In the genomic region with DNA sequence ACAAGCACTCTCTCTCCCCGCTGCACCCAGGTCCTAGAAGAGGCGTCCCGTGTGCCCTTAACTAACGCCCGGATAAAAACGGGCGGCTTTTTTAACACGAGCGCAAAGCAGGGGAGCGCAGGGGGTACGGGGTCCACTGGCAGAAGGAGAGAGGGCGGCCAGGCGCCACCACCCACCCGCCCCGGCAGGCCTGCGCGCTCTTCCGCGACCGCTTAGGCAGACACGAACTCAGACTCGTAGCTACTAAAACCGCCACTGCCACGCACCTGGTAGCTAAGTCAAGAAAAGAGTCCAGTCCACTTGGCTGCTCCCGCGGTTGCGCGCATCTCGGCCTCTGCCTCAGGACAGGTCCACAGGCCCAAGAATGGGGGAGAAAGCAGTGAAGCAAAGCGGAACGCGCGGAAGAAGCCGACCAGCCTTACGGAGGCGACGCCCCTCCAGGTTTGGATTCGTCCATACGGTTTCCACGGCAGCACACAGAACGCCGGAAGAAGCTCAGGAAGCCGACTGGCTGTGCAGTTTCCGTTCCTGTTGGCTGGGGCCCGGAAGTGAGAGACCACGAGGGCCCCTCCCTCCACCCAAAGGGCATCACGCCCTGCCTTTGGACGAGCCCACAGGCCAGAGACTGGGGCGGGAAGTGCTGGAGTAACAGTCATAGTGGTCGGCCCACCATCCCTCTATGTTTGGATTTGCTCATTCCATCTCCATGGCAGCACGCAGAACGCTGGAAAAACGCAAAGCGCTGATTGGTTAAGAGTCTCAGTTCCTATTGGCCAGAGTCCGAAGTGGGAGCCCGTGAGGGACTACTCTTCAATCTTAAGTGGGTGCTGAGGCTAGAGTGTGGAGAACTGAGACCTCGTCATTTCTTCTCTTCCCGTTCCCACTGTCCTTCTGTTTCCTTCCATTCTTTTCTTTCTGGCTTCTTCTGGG, we compare ENCODE assay signal across 8 cellular contexts. TPM values are rescaled to one million over a fixed set of nuclear protein-coding genes. Genes with fewer than 3 reads are reported as not detected.
DNase-seq lines count a peak whose midpoint lies in the region; ATAC-seq and TF ChIP-seq lines count a peak whose summit lies in the region.

Gene ULK4, minus strand, starts transcription at position 354 of the 930 bp plus-strand sequence. CDS start 7,344 bp downstream, outside the sequence.

- H3K9me3 ChIP-seq in thymus (ENCODE audit: control insufficient read depth), result no peaks in the 10 kb centered on the region

- DNase-seq in GM10248 (ENCODE audit: extremely low spot score), result peak; percentile 93
- DNase-seq in NCI-H1105 (lab: John Stamatoyannopoulos, UW), result peak; percentile 96
- peak; percentile 100 for DNase-seq in SKM-1 treated with dmso at 0.1 percent for 144 hours (lab: John Stamatoyannopoulos, UW; ENCODE audit: unreplicated experiment)
- peak; percentile 95 for DNase-seq in activated naive CD8-positive, alpha-beta T cell treated with anti-CD3 and anti-CD28 coated beads for 36 hours
- peak; percentile 94 to 99 (median 98) for DNase-seq in head of caudate nucleus
- peak; percentile 99 for DNase-seq in osteocyte (ENCODE audit: extremely low spot score, unreplicated experiment)

- H3K27ac Mint-ChIP-seq in activated naive CD8-positive, alpha-beta T cell treated with anti-CD3 and anti-CD28 coated beads for 36 hours, result peak within 1 kb of the TSS; percentile 92
- H3K27ac Mint-ChIP-seq in osteocyte (ENCODE audit: unreplicated experiment), result peak within 1 kb of the TSS; percentile 98

- under 1% methylated on average over 58 of the region's 58 CpGs for WGBS in thymus

- TF ChIP-seq CTCF in GM10248 (IDR thresholded peaks at IDR 0.05; ENCODE audit: control extremely low read depth, extremely low read depth, low read depth, missing control alignments) (no peak), osteocyte (IDR thresholded peaks at IDR 0.05) (no peak)

- peak within 1 kb of the TSS; percentile 61 for H3K4me3 ChIP-seq in thymus (ENCODE audit: low read length)

- POLR2A ChIA-PET in GM10248 (lab: Yijun Ruan, JAX), result interaction anchor here (0.5 to 1.3 kb wide), 5 partner anchors 15 to 746 kb away, joined by 3 to 6 read pairs (median 5); no protein-coding TSS in a partner anchor

- no peaks in the 10 kb centered on the region for H3K36me3 Mint-ChIP-seq in activated naive CD8-positive, alpha-beta T cell treated with anti-CD3 and anti-CD28 coated beads for 36 hours
- H3K36me3 Mint-ChIP-seq in osteocyte (ENCODE audit: unreplicated experiment), result no peaks in the 10 kb centered on the region

- peaks cover 9% of the 10 kb centered on the region for H3K4me1 ChIP-seq in thymus (ENCODE audit: control insufficient read depth, insufficient read depth, low read length)

- H3K27me3 ChIP-seq in thymus (ENCODE audit: control insufficient read depth, insufficient read depth), result no peaks in the 10 kb centered on the region

- no peaks in the 10 kb centered on the region for H3K9me3 Mint-ChIP-seq in activated naive CD8-positive, alpha-beta T cell treated with anti-CD3 and anti-CD28 coated beads for 36 hours
- no peaks in the 10 kb centered on the region for H3K9me3 Mint-ChIP-seq in osteocyte (ENCODE audit: unreplicated experiment)

- ATAC-seq in HG02623 (IDR thresholded peaks at IDR 0.05; ENCODE audit: unreplicated experiment), result peak; percentile 92

- H3K4me3 Mint-ChIP-seq in activated naive CD8-positive, alpha-beta T cell treated with anti-CD3 and anti-CD28 coated beads for 36 hours, result peak within 1 kb of the TSS; percentile 99
- peak within 1 kb of the TSS; percentile 100 for H3K4me3 Mint-ChIP-seq in osteocyte (ENCODE audit: unreplicated experiment)

- intact Hi-C loops in head of caudate nucleus (cut with DNase I), result loop anchor here (5.0 kb wide), 2 partner anchors 50 to 135 kb away; no protein-coding TSS in a partner anchor

- H3K27ac ChIP-seq in thymus (ENCODE audit: low read depth), result peak within 1 kb of the TSS; percentile 57

- H3K36me3 ChIP-seq in thymus (ENCODE audit: control insufficient read depth, insufficient read depth), result no peaks in the 10 kb centered on the region

- peaks cover 14% of the 10 kb centered on the region for H3K4me1 Mint-ChIP-seq in activated naive CD8-positive, alpha-beta T cell treated with anti-CD3 and anti-CD28 coated beads for 36 hours
- H3K4me1 Mint-ChIP-seq in osteocyte (ENCODE audit: unreplicated experiment), result peaks cover 12% of the 10 kb centered on the region

- H3K27me3 Mint-ChIP-seq in activated naive CD8-positive, alpha-beta T cell treated with anti-CD3 and anti-CD28 coated beads for 36 hours, result no peaks in the 10 kb centered on the region
- H3K27me3 Mint-ChIP-seq in osteocyte (ENCODE audit: unreplicated experiment), result peaks cover 4% of the 10 kb centered on the region

- CTCF ChIA-PET in GM10248 (lab: Yijun Ruan, JAX), result interaction anchor here (1.2 to 2.1 kb wide), 5 partner anchors 9 to 229 kb away, joined by 3 to 7 read pairs (median 4); no protein-coding TSS in a partner anchor

RNA-seq across cellular contexts. Expression of gene ULK4, which starts in this region (rescaled TPM):
- total RNA-seq in activated naive CD8-positive, alpha-beta T cell treated with anti-CD3 and anti-CD28 coated beads for 36 hours, result 10 to 100 TPM in 1 of 2 experiments, 1 to 10 TPM in 1; 9.8 to 10.3 TPM
- total RNA-seq in osteocyte, result 8.9 and 9.1 TPM in 2 replicates
- 3.4 TPM for polyA plus RNA-seq in thymus

Comparison
In these comparisons a context has a peak if more than half of its experiments do, and no peak if none do; other contexts are left out.
1. Peak in every context shown above with its lines: DNase-seq, ATAC-seq, H3K4me3 ChIP-seq and H3K27ac ChIP-seq.